In the genomic region with DNA sequence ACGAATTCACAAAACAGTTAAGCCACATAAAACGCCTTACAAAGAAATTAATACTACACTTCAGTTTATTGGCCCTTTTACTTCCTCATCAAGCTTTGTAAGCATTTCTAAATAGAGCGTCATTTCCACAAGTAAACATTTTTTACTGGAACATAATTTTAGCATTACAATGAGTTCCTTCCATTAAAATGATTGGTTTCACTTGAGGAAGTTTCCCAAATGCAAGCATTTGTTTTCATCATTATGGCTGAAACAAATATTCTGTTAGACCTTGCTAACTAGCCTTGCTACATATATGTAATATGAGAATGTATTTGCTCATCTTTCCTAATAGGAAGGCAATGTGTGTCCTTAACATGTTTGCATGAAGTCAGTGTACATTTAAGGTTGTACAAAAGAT, we compare ENCODE assay signal across 25 cellular contexts.
"Had no signal": no experiment of that assay in that cellular context is flagged by ENCODE, and none has a peak within 500 bp of the region (broad histone marks: within the 10 kb centered on the region; RNA-seq: fewer than 3 reads in every experiment).

No MANE protein-coding gene starts in this region.

- H3K27me3 ChIP-seq: dorsolateral prefrontal cortex, esophagus squamous epithelium, gastrocnemius medialis, heart right ventricle, testis, tibial nerve, upper lobe of right lung, vagina had no signal

- DNase-seq: cortex of kidney; dorsolateral prefrontal cortex; effector memory CD4-positive, alpha-beta T cell; esophagus squamous epithelium; gastrocnemius medialis; heart right ventricle; hypothalamus; kidney glomerular epithelial cell; mesendoderm; naive thymus-derived CD4-positive, alpha-beta T cell; nephron progenitor cell; retina; spleen; stimulated activated CD4-positive, alpha-beta T cell treated with anti-CD3 and anti-CD28 coated beads, Interleukin-15, amount 100 ng/mL, for 24 hours; stimulated activated CD4-positive, alpha-beta T cell treated with anti-CD3 and anti-CD28 coated beads, Interleukin-1b, Interleukin-23, amount 100 ng/mL, for 48 hours; stimulated activated CD4-positive, alpha-beta T cell treated with anti-CD3 and anti-CD28 coated beads, Interleukin-4, amount 100 ng/mL, for 24 hours; testis; upper lobe of right lung had no signal

- H3K27ac ChIP-seq: dorsolateral prefrontal cortex, epithelial cell of prostate, esophagus squamous epithelium, gastrocnemius medialis, heart right ventricle, parathyroid adenoma, prostate gland, spleen, testis, tibial nerve, upper lobe of right lung, vagina had no signal

- ATAC-seq: gastrocnemius medialis; heart right ventricle; naive thymus-derived CD4-positive, alpha-beta T cell; sciatic nerve; stimulated activated memory B cell treated with anti-CD40 and anti-IgM and Interleukin-4, amounts not matched to agents 10 μg/mL and 1 μg/mL and 100 μg/mL, for 72 hours; upper lobe of right lung had no signal

- H3K9me3 ChIP-seq: esophagus squamous epithelium, gastrocnemius medialis, heart right ventricle, prostate gland, spleen, testis, tibial nerve, upper lobe of right lung, vagina had no signal

- H3K9ac ChIP-seq: parathyroid adenoma had no signal

- H3K79me2 ChIP-seq: parathyroid adenoma had no signal

- H2AFZ ChIP-seq: parathyroid adenoma had no signal

- H3K4me3 ChIP-seq: dorsolateral prefrontal cortex, esophagus squamous epithelium, gastrocnemius medialis, heart right ventricle, prostate gland, spleen, testis, tibial nerve, upper lobe of right lung, vagina had no signal

- H3K4me1 ChIP-seq: esophagus squamous epithelium, gastrocnemius medialis, heart right ventricle, parathyroid adenoma, prostate gland, spleen, testis, tibial nerve, upper lobe of right lung, vagina had no signal

- H3K36me3 ChIP-seq: esophagus squamous epithelium, gastrocnemius medialis, heart right ventricle, prostate gland, spleen, tibial nerve, upper lobe of right lung, vagina had no signal
